ENCODE assay signal across 20 cellular contexts in the genomic region with DNA sequence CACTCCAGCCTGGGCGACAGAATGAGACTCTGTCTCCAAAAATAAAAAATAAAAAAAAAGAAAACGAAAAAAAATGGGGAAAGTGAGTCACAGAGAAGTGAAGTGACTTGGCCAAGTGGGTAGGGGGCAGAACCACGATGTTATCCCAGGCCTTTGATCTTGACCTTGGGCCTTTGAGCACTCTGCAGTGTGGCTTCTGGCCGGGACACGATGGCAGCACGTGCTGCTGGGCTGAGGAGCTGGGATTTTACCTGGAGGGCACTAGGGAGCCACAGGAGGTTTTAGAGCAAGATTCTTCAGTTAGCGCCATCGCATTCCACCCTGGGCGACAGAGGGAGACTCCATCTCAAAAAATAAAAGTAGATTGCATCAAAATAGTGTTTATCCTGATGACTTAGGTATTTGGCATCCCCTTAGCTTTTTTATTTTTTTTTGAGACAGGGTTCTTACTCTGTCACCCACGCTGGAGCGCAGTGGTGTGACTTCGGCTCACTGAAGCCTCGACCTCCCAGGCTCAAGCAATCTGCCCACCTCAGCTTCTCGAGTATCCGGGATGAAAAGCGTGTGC.
"Had no signal": no experiment of that assay in that cellular context is flagged by ENCODE, and none has a peak within 500 bp of the region (broad histone marks: within the 10 kb centered on the region; RNA-seq: fewer than 3 reads in every experiment).

No MANE protein-coding gene starts in this region.

- H3K36me3 ChIP-seq: esophagus squamous epithelium, spleen, upper lobe of right lung had no signal

- H3K27ac Mint-ChIP-seq: activated CD4-positive, alpha-beta T cell treated with anti-CD3 and anti-CD28 coated beads, Interleukin-2, amount 10 ng/mL, durations not matched to agents 7 days and 5 days had no signal

- H3K9me3 ChIP-seq: esophagus squamous epithelium, psoas muscle, spleen, upper lobe of right lung had no signal

- H3K36me3 Mint-ChIP-seq: immature natural killer cell, natural killer cell had no signal

- H3K27me3 ChIP-seq: esophagus squamous epithelium, spleen, upper lobe of right lung had no signal

- H3K4me3 ChIP-seq: esophagus squamous epithelium, lung, psoas muscle, upper lobe of right lung had no signal

- DNase-seq: activated CD4-positive, alpha-beta T cell treated with anti-CD3 and anti-CD28 coated beads, Interleukin-2, amount 10 ng/mL, durations not matched to agents 7 days and 5 days; activated T-cell treated with anti-CD3 and anti-CD28 coated beads for 4 hours; aorta; esophagus squamous epithelium; foreskin fibroblast; glutamatergic neuron; immature natural killer cell; left cardiac atrium; midbrain; natural killer cell; occipital lobe; psoas muscle; spleen; stimulated activated CD4-positive, alpha-beta T cell treated with anti-CD3 and anti-CD28 coated beads, Interleukin-1b, Interleukin-23, amount 100 ng/mL, for 48 hours; stimulated activated naive CD4-positive, alpha-beta T cell; substantia nigra; upper lobe of right lung had no signal

- ATAC-seq: left cardiac atrium, natural killer cell, psoas muscle, sciatic nerve, upper lobe of right lung had no signal

- H3K4me3 Mint-ChIP-seq: activated CD4-positive, alpha-beta T cell treated with anti-CD3 and anti-CD28 coated beads, Interleukin-2, amount 10 ng/mL, durations not matched to agents 7 days and 5 days; immature natural killer cell; natural killer cell had no signal

- H3K27ac ChIP-seq: upper lobe of right lung had no signal

- H3K9me3 Mint-ChIP-seq: activated CD4-positive, alpha-beta T cell treated with anti-CD3 and anti-CD28 coated beads, Interleukin-2, amount 10 ng/mL, durations not matched to agents 7 days and 5 days; activated naive CD4-positive, alpha-beta T cell treated with anti-CD3 and anti-CD28 coated beads, Interleukin-2, amount 50 U/mL, for 72 hours; immature natural killer cell; natural killer cell had no signal

- H3K27me3 Mint-ChIP-seq: activated CD4-positive, alpha-beta T cell treated with anti-CD3 and anti-CD28 coated beads, Interleukin-2, amount 10 ng/mL, durations not matched to agents 7 days and 5 days had no signal
